In the genomic region with DNA sequence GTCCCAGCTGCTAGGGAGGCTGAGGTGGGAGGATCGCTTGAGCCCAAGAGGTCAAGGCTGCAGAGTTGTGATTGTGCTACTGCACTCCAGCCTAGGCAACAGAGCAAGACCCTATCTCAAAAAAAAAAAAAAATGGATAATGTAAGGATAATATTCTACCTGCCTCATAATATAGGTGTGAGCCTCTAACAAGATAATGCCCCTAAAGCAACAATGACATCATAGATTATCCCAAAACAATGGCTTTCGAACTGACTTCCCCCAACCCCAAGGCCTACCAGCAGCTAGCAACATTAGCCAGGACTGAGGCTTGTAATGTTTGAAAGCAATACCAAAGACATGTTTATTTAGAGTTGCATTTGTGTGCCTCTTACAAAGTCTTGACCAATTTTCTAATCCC, we compare ENCODE assay signal across 30 cellular contexts.
"Had no signal": no experiment of that assay in that cellular context is flagged by ENCODE, and none has a peak within 500 bp of the region (broad histone marks: within the 10 kb centered on the region; RNA-seq: fewer than 3 reads in every experiment).

No MANE protein-coding gene starts in this region.

- H3K27me3 ChIP-seq: neural progenitor cell, ovary, right atrium auricular region, suprapubic skin, testis, tibial artery, transverse colon, upper lobe of right lung, uterus had no signal

- H3K9me3 ChIP-seq: ovary, prostate gland, right atrium auricular region, spleen, suprapubic skin, testis, tibial artery, transverse colon, upper lobe of right lung, uterus had no signal

- H3K9ac ChIP-seq: neural progenitor cell had no signal

- H3K27me3 Mint-ChIP-seq: naive thymus-derived CD8-positive, alpha-beta T cell; stimulated activated memory B cell treated with anti-CD40 and anti-IgM and Interleukin-4, amounts not matched to agents 10 μg/mL and 1 μg/mL and 100 μg/mL, for 72 hours; stimulated activated naive CD8-positive, alpha-beta T cell treated with anti-CD3 and anti-CD28 coated beads, Interleukin-15, amount 100 ng/mL, for 72 hours; type B pancreatic cell had no signal

- H3K36me3 ChIP-seq: neural progenitor cell, ovary, prostate gland, right atrium auricular region, spleen, suprapubic skin, tibial artery, transverse colon, upper lobe of right lung, uterus had no signal

- H3K4me1 Mint-ChIP-seq: stimulated activated naive CD8-positive, alpha-beta T cell treated with anti-CD3 and anti-CD28 coated beads, Interleukin-15, amount 100 ng/mL, for 72 hours had no signal

- H3K4me3 Mint-ChIP-seq: naive B cell; naive thymus-derived CD8-positive, alpha-beta T cell; natural killer cell treated with Interleukin-12 subunit alpha and Interleukin-12 subunit beta and Interleukin-15 and Interleukin-18, amount 100 ng/mL, for 72 hours; neural progenitor cell; stimulated activated memory B cell treated with anti-CD40 and anti-IgM and Interleukin-4, amounts not matched to agents 10 μg/mL and 1 μg/mL and 100 μg/mL, for 72 hours; stimulated activated naive CD8-positive, alpha-beta T cell treated with anti-CD3 and anti-CD28 coated beads, Interleukin-15, amount 100 ng/mL, for 72 hours; type B pancreatic cell had no signal

- H3K36me3 Mint-ChIP-seq: naive B cell; naive thymus-derived CD8-positive, alpha-beta T cell; natural killer cell treated with Interleukin-12 subunit alpha and Interleukin-12 subunit beta and Interleukin-15 and Interleukin-18, amount 100 ng/mL, for 72 hours; neural progenitor cell; stimulated activated memory B cell treated with anti-CD40 and anti-IgM and Interleukin-4, amounts not matched to agents 10 μg/mL and 1 μg/mL and 100 μg/mL, for 72 hours; type B pancreatic cell had no signal

- H3K4me1 ChIP-seq: neural progenitor cell, prostate gland, testis, upper lobe of right lung, uterus had no signal

- H3K4me3 ChIP-seq: neural progenitor cell, ovary, prostate gland, right atrium auricular region, skin epidermis, smooth muscle cell, spleen, suprapubic skin, testis, tibial artery, transverse colon, upper lobe of right lung, uterus had no signal

- ATAC-seq: naive thymus-derived CD8-positive, alpha-beta T cell; natural killer cell treated with Interleukin-12 subunit alpha and Interleukin-12 subunit beta and Interleukin-15 and Interleukin-18, amount 100 ng/mL, for 72 hours; sciatic nerve; stimulated activated memory B cell treated with anti-CD40 and anti-IgM and Interleukin-4, amounts not matched to agents 10 μg/mL and 1 μg/mL and 100 μg/mL, for 72 hours; stimulated activated naive CD8-positive, alpha-beta T cell treated with anti-CD3 and anti-CD28 coated beads, Interleukin-15, amount 100 ng/mL, for 72 hours; stimulated activated naive CD8-positive, alpha-beta T cell treated with anti-CD3 and anti-CD28 coated beads, Interleukin-15, Interleukin-2, amounts not matched to agents 100 U/mL and 50 U/mL, for 24 hours; upper lobe of right lung had no signal

- DNase-seq: naive B cell; naive thymus-derived CD8-positive, alpha-beta T cell; occipital lobe; ovary; retina; spleen; stimulated activated CD4-positive, alpha-beta T cell treated with anti-CD3 and anti-CD28 coated beads, Interleukin-12 subunit alpha, Interleukin-12 subunit beta, amount 100 ng/mL, for 4 hours; stimulated activated CD4-positive, alpha-beta T cell treated with anti-CD3 and anti-CD28 coated beads, Interleukin-1b, Interleukin-23, amount 100 ng/mL, for 48 hours; stimulated activated CD4-positive, alpha-beta T cell treated with anti-CD3 and anti-CD28 coated beads, Interleukin-4, amount 100 ng/mL, for 1 hour; stimulated activated CD4-positive, alpha-beta T cell treated with anti-CD3 and anti-CD28 coated beads, Interleukin-4, amount 100 ng/mL, for 4 hours; stimulated activated CD8-positive, alpha-beta memory T cell treated with anti-CD3 and anti-CD28 coated beads, Interleukin-4, amount 100 ng/mL, for 48 hours; stimulated activated naive CD4-positive, alpha-beta T cell; stimulated activated naive CD8-positive, alpha-beta T cell treated with anti-CD3 and anti-CD28 coated beads, Interleukin-15, amount 100 ng/mL, for 72 hours; stimulated activated naive CD8-positive, alpha-beta T cell treated with anti-CD3 and anti-CD28 coated beads, Interleukin-15, Interleukin-2, amounts not matched to agents 100 U/mL and 50 U/mL, for 24 hours; substantia nigra; testis; tibial artery; transverse colon; upper lobe of right lung; uterus had no signal

- H3K4me2 ChIP-seq: neural progenitor cell, smooth muscle cell had no signal

- H3K27ac Mint-ChIP-seq: naive B cell; naive thymus-derived CD8-positive, alpha-beta T cell; natural killer cell treated with Interleukin-12 subunit alpha and Interleukin-12 subunit beta and Interleukin-15 and Interleukin-18, amount 100 ng/mL, for 72 hours; neural progenitor cell; stimulated activated memory B cell treated with anti-CD40 and anti-IgM and Interleukin-4, amounts not matched to agents 10 μg/mL and 1 μg/mL and 100 μg/mL, for 72 hours; stimulated activated naive CD8-positive, alpha-beta T cell treated with anti-CD3 and anti-CD28 coated beads, Interleukin-15, amount 100 ng/mL, for 72 hours had no signal

- H2AFZ ChIP-seq: neural progenitor cell had no signal

- H3K9me3 Mint-ChIP-seq: naive B cell; naive thymus-derived CD8-positive, alpha-beta T cell; natural killer cell treated with Interleukin-12 subunit alpha and Interleukin-12 subunit beta and Interleukin-15 and Interleukin-18, amount 100 ng/mL, for 72 hours; stimulated activated memory B cell treated with anti-CD40 and anti-IgM and Interleukin-4, amounts not matched to agents 10 μg/mL and 1 μg/mL and 100 μg/mL, for 72 hours; stimulated activated naive CD8-positive, alpha-beta T cell treated with anti-CD3 and anti-CD28 coated beads, Interleukin-15, amount 100 ng/mL, for 72 hours; type B pancreatic cell had no signal

- H3K27ac ChIP-seq: neural progenitor cell, ovary, prostate gland, right atrium auricular region, skin epidermis, spleen, suprapubic skin, testis, tibial artery, transverse colon, upper lobe of right lung, uterus had no signal
